In the genomic region with DNA sequence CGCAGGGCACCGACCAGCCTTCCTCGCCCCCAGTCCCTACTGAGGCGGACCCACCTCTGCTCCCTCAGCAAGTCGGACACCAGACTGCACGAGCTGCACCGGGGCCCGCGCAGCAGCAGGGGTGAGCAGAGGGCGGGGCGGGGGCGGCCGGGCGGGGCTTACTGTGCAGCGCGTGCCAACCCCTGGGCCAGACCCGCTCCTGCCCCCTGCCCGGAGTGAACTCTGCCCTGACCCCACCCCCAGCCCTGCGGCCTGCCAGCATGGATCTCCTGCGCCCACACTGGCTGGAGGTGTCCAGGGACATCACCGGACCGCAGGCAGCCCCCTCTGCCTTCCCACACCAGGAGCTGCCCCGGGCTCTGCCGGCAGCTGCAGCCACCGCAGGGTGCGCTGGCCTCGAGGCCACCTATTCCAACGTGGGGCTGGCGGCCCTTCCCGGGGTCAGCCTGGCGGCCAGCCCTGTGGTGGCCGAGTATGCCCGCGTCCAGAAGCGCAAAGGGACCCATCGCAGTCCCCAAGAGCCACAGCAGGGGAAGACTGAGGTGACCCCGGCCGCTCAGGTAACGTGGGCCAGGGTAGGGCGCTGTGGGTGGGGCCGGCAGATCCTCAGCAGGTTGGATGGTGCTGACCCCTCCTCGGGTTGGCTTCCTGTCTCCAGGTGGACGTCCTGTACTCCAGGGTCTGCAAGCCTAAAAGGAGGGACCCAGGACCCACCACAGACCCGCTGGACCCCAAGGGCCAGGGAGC, we compare ENCODE assay signal across 9 cellular contexts. TPM values are rescaled to one million over a fixed set of nuclear protein-coding genes. Genes with fewer than 3 reads are reported as not detected.
DNase-seq lines count a peak whose midpoint lies in the region; ATAC-seq and TF ChIP-seq lines count a peak whose summit lies in the region.
"Had no signal": no experiment of that assay in that cellular context is flagged by ENCODE, and none has a peak within 500 bp of the region (broad histone marks: within the 10 kb centered on the region; RNA-seq: fewer than 3 reads in every experiment).

No MANE protein-coding gene starts in this region.

- no peaks in the 10 kb centered on the region for H3K27me3 ChIP-seq in osteoblast (ENCODE audit: insufficient read depth, low read length)

- H3K36me3 ChIP-seq in osteoblast (ENCODE audit: insufficient read depth, low read length): peaks cover 23% of the 10 kb centered on the region

- no peak overlapping the region for H3K27ac ChIP-seq in osteoblast (ENCODE audit: low read depth, low read length)
- H3K27ac ChIP-seq: GM23248 had no signal

- peaks cover 9% of the 10 kb centered on the region for H3K4me1 ChIP-seq in osteoblast (ENCODE audit: insufficient read depth, low read length)

- DNase-seq in GM10248 (ENCODE audit: extremely low spot score) (peak; percentile 65), NCI-H2171 (lab: John Stamatoyannopoulos, UW) (peak; percentile 31), chondrocyte (ENCODE audit: low spot score) (peak; percentile 90), osteoblast (ENCODE audit: insufficient read length, low spot score, missing footprints) (peak; percentile 86), DMS79 treated with DMSO at 0.1 percent for 48 hours (lab: John Stamatoyannopoulos, UW) (no peak), dedifferentiated amniotic fluid mesenchymal stem cell (ENCODE audit: extremely low spot score) (no peak), putamen (ENCODE audit: low spot score) (no peak)

- no peaks in the 10 kb centered on the region for H3K9me3 Mint-ChIP-seq in chondrocyte (ENCODE audit: low read depth)

- H3K79me2 ChIP-seq in osteoblast (ENCODE audit: insufficient read depth, low read length): peaks cover 6% of the 10 kb centered on the region

- peaks cover 23% of the 10 kb centered on the region for H4K20me1 ChIP-seq in osteoblast (ENCODE audit: insufficient read depth, low read length)

- peaks cover 4% of the 10 kb centered on the region for H3K36me3 Mint-ChIP-seq in chondrocyte (ENCODE audit: low read depth)

- no peak overlapping the region for H3K4me3 ChIP-seq in osteoblast (ENCODE audit: insufficient read depth, low read length)

- POLR2A ChIA-PET in GM10248 (lab: Yijun Ruan, JAX): no interaction called here

- H3K27me3 Mint-ChIP-seq in chondrocyte (ENCODE audit: low read depth): no peaks in the 10 kb centered on the region

- no peak overlapping the region for H3K27ac Mint-ChIP-seq in chondrocyte (ENCODE audit: unreplicated experiment)

- CTCF ChIA-PET in GM10248 (lab: Yijun Ruan, JAX): interaction anchor here (0.9 kb wide), 1 partner anchor 8 kb away, joined by 3 read pairs; no protein-coding TSS in a partner anchor

- no peak for TF ChIP-seq CTCF in GM10248 (IDR thresholded peaks at IDR 0.05; ENCODE audit: control extremely low read depth, extremely low read depth, low read depth, missing control alignments)
- no peak for TF ChIP-seq CTCF in chondrocyte (IDR thresholded peaks at IDR 0.05)
- no peak for TF ChIP-seq CTCF in osteoblast (IDR thresholded peaks at IDR 0.05; ENCODE audit: extremely low read depth, low read depth, low read length)

- no peak overlapping the region for H2AFZ ChIP-seq in osteoblast (ENCODE audit: low read length)
- H2AFZ ChIP-seq: GM23248 had no signal

- no peaks in the 10 kb centered on the region for H3K9me3 ChIP-seq in osteoblast (ENCODE audit: low read depth, low read length)

- H3K4me3 Mint-ChIP-seq in chondrocyte (ENCODE audit: unreplicated experiment): no peak overlapping the region

- no peak for ATAC-seq in GM18517 (IDR thresholded peaks at IDR 0.05; ENCODE audit: unreplicated experiment)

- H3K4me1 Mint-ChIP-seq in chondrocyte (ENCODE audit: low read depth): peaks cover 3% of the 10 kb centered on the region

- no peak overlapping the region for H3K4me2 ChIP-seq in osteoblast (ENCODE audit: insufficient read depth, low read length)

RNA-seq across cellular contexts. Expression of gene SLC2A4RG, which starts 1.5 kb away (rescaled TPM):
- total RNA-seq in chondrocyte (90.7 to 105 TPM (median 101 TPM) in 3 replicates), osteoblast (27.5 and 29.5 TPM in 2 replicates)

RNA-seq across cellular contexts. Expression of gene LIME1, which starts 1.6 kb away (rescaled TPM):
- total RNA-seq in chondrocyte (6.8 to 9.7 TPM (median 7.1 TPM) in 3 replicates), osteoblast (1.8 and 2.9 TPM in 2 replicates)

RNA-seq across cellular contexts. Expression of gene ZGPAT, which starts 30.3 kb away (rescaled TPM):
- total RNA-seq in chondrocyte (19.2 to 25.6 TPM (median 20.6 TPM) in 3 replicates), osteoblast (15.6 and 18.8 TPM in 2 replicates)

RNA-seq across cellular contexts. Expression of gene ARFRP1, which starts 30.3 kb away (rescaled TPM):
- total RNA-seq in chondrocyte (37.8 to 47.4 TPM (median 39.8 TPM) in 3 replicates), osteoblast (21.7 and 23.0 TPM in 2 replicates)

RNA-seq across cellular contexts. Expression of gene TNFRSF6B, which starts 41.7 kb away (rescaled TPM):
- 0.79 to 0.99 TPM in 2 of 3 replicates, not detected in the other for total RNA-seq in chondrocyte
- total RNA-seq in osteoblast: 2.1 and 2.9 TPM in 2 replicates

Comparison
In these comparisons a context has a peak if more than half of its experiments do, and no peak if none do; other contexts are left out.
1. DNase-seq: peak in GM10248 (single experiment), NCI-H2171 (single experiment), chondrocyte (single experiment) and osteoblast (single experiment); none in DMS79 treated with DMSO at 0.1 percent for 48 hours (single experiment), dedifferentiated amniotic fluid mesenchymal stem cell (single experiment) and putamen (single experiment).